Comparison of ENCODE assay signal across 1 cellular context in the genomic region with DNA sequence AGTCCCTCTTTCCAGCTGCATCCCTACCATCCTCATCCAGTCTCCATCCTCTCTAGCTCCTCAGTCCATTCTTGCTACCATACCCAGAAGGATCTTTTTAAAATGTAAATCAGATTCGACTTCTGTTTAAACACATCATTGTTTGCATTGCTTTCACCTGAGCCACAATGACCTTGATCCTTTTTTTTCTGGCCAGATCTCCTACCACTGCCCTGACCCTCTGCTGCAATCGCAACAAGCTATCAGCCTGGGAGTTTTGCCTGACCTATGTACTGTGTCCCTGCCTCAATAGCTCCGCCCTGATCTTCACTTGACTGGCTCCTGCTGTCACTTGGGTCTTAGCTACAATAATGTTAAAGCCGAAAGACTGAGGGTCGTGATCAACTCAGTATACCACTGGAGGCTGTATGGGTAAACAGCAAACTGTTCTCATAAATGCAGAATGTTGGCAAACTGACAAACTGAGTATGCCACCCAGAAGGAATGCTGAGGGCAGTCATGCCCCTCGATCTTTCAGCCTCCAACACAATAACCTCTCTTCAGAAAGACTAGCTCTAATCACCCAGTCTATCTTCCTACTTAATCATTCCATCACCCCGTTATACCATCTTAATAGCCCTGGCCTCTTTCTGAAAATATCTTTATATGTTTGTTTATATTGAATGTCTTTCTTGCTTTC.
A peak's percentile ranks its signal among the peaks of the same experiment; 100 is the strongest.
TF ChIP-seq lines count a peak whose summit lies in the region.

No MANE protein-coding gene starts in this region.

TF ChIP-seq in HepG2, 621 proteins besides CTCF, POLR2A, EP300 and RAD21 (continued from another document and continues in another):
- TF ChIP-seq ATF6 (CRISPR knock-in tag; conservative IDR thresholded peaks at IDR 0.05) (no peak), SOX6 (IDR thresholded peaks at IDR 0.05) (no peak), SOX6 (CRISPR knock-in tag; IDR thresholded peaks at IDR 0.05) (peak; percentile 76), TBX2 (CRISPR knock-in tag; IDR thresholded peaks at IDR 0.05; ENCODE audit: borderline replicate concordance) (no peak), CSRNP1 (CRISPR knock-in tag; IDR thresholded peaks at IDR 0.05) (no peak), CC2D1A (CRISPR knock-in tag; IDR thresholded peaks at IDR 0.05) (no peak), ZNF451 (CRISPR knock-in tag; IDR thresholded peaks at IDR 0.05) (no peak), BCL6 (CRISPR knock-in tag; IDR thresholded peaks at IDR 0.05) (peak; percentile 30; the same call in 1 of the 2 replicates), MXI1 (IDR thresholded peaks at IDR 0.05; ENCODE audit: borderline replicate concordance, low read depth, low read length) (no peak), ZNF570 (CRISPR knock-in tag; IDR thresholded peaks at IDR 0.05; ENCODE audit: borderline replicate concordance) (no peak), KDM2A (CRISPR knock-in tag; IDR thresholded peaks at IDR 0.05; ENCODE audit: borderline replicate concordance, low read depth) (no peak), NR2F6 (IDR thresholded peaks at IDR 0.05) (no peak), NR2F6 (CRISPR knock-in tag; IDR thresholded peaks at IDR 0.05) (peak; percentile 19; the same call in 1 of the 2 replicates), ZNF747 (CRISPR knock-in tag; IDR thresholded peaks at IDR 0.05; ENCODE audit: borderline replicate concordance) (no peak), STAG1 (CRISPR knock-in tag; IDR thresholded peaks at IDR 0.05) (no peak), E2F5 (CRISPR knock-in tag; conservative IDR thresholded peaks at IDR 0.05) (no peak), HNF1B (CRISPR knock-in tag; IDR thresholded peaks at IDR 0.05) (no peak), TRIM22 (IDR thresholded peaks at IDR 0.05) (no peak), HMGA1 (CRISPR knock-in tag; conservative IDR thresholded peaks at IDR 0.05) (no peak), ZNF672 (CRISPR knock-in tag; IDR thresholded peaks at IDR 0.05) (no peak), ZNF362 (CRISPR knock-in tag; IDR thresholded peaks at IDR 0.05; ENCODE audit: borderline replicate concordance) (peak; percentile 90), ATF7 (IDR thresholded peaks at IDR 0.05) (no peak), ATF7 (CRISPR knock-in tag; IDR thresholded peaks at IDR 0.05) (no peak), DRAP1 (CRISPR knock-in tag; IDR thresholded peaks at IDR 0.05) (no peak), RFX1 (IDR thresholded peaks at IDR 0.05) (no peak), HOXD1 (CRISPR knock-in tag; IDR thresholded peaks at IDR 0.05) (no peak), HBP1 (CRISPR knock-in tag; IDR thresholded peaks at IDR 0.05; ENCODE audit: low read depth) (no peak), KMT2B (CRISPR knock-in tag; IDR thresholded peaks at IDR 0.05) (no peak), AFF4 (CRISPR knock-in tag; IDR thresholded peaks at IDR 0.05) (no peak)
- TF ChIP-seq, protein P1, sequence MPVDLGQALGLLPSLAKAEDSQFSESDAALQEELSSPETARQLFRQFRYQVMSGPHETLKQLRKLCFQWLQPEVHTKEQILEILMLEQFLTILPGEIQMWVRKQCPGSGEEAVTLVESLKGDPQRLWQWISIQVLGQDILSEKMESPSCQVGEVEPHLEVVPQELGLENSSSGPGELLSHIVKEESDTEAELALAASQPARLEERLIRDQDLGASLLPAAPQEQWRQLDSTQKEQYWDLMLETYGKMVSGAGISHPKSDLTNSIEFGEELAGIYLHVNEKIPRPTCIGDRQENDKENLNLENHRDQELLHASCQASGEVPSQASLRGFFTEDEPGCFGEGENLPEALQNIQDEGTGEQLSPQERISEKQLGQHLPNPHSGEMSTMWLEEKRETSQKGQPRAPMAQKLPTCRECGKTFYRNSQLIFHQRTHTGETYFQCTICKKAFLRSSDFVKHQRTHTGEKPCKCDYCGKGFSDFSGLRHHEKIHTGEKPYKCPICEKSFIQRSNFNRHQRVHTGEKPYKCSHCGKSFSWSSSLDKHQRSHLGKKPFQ (CRISPR knock-in tag; IDR thresholded peaks at IDR 0.05; ENCODE audit: insufficient replicate concordance), result no peak
- TF ChIP-seq, protein P2, sequence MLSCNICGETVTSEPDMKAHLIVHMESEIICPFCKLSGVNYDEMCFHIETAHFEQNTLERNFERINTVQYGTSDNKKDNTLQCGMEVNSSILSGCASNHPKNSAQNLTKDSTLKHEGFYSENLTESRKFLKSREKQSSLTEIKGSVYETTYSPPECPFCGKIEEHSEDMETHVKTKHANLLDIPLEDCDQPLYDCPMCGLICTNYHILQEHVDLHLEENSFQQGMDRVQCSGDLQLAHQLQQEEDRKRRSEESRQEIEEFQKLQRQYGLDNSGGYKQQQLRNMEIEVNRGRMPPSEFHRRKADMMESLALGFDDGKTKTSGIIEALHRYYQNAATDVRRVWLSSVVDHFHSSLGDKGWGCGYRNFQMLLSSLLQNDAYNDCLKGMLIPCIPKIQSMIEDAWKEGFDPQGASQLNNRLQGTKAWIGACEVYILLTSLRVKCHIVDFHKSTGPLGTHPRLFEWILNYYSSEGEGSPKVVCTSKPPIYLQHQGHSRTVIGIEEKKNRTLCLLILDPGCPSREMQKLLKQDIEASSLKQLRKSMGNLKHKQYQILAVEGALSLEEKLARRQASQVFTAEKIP (CRISPR knock-in tag; IDR thresholded peaks at IDR 0.05; ENCODE audit: borderline replicate concordance), result no peak
- TF ChIP-seq, protein P3, sequence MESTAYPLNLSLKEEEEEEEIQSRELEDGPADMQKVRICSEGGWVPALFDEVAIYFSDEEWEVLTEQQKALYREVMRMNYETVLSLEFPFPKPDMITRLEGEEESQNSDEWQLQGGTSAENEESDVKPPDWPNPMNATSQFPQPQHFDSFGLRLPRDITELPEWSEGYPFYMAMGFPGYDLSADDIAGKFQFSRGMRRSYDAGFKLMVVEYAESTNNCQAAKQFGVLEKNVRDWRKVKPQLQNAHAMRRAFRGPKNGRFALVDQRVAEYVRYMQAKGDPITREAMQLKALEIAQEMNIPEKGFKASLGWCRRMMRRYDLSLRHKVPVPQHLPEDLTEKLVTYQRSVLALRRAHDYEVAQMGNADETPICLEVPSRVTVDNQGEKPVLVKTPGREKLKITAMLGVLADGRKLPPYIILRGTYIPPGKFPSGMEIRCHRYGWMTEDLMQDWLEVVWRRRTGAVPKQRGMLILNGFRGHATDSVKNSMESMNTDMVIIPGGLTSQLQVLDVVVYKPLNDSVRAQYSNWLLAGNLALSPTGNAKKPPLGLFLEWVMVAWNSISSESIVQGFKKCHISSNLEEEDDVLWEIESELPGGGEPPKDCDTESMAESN (CRISPR knock-in tag; conservative IDR thresholded peaks at IDR 0.05), result 0 out of 2 replicates have a peak, but pooled peaks have one; percentile 22
